Comparison of ENCODE assay signal across 1 cellular context in genomic region chr13:53141336-53141735, GRCh38.
TF ChIP-seq lines count a peak whose summit lies in the region.

No MANE protein-coding gene starts in this region.

TF ChIP-seq in GM23338, 12 proteins besides CTCF, POLR2A, EP300 and RAD21 (continued from another document):
- TF ChIP-seq ZNF462 (CRISPR knock-in tag; IDR thresholded peaks at IDR 0.05), result no peak
